In the genomic region with DNA sequence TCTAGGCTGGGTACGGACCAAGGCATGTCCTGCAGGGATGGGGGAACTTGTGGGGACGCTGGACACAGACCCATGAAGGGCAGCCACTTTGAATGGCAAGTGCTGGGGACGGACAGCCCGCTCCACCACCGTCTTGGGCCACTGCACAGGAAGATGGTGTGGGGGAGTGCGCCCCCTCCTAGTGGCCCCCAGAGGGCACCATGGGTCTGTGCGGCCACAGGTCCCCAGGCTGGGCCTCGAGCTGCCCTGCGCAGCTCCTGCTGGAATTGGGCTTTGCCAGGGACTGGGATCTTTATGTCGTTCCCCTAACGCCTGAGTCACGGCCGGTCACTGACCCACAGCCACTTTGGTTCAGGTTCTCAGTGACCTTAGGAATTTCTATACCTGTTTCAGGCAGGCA, we compare ENCODE assay signal across 8 cellular contexts. TPM values are rescaled to one million over a fixed set of nuclear protein-coding genes. Genes with fewer than 3 reads are reported as not detected.
DNase-seq lines count a peak whose midpoint lies in the region; TF ChIP-seq lines count a peak whose summit lies in the region.
"Had no signal": no experiment of that assay in that cellular context is flagged by ENCODE, and none has a peak within 500 bp of the region (broad histone marks: within the 10 kb centered on the region; RNA-seq: fewer than 3 reads in every experiment).

No MANE protein-coding gene starts in this region.

- no peak overlapping the region for H3K4me2 ChIP-seq in trophoblast cell (ENCODE audit: low read length)

- peak; percentile 60 for DNase-seq in GM03348 (ENCODE audit: low spot score)
- DNase-seq in NB4 (ENCODE audit: low read depth) = peak; percentile 49
- DNase-seq in fibroblast of gingiva (ENCODE audit: low read depth) = peak; percentile 6
- peak in 1 of 2 donors; percentile 29 for DNase-seq in trophoblast cell
- no peak for DNase-seq in MV-4-11 (lab: John Stamatoyannopoulos, UW)
- DNase-seq in transverse colon = no peak
- DNase-seq in activated CD4-positive, alpha-beta memory T cell treated with anti-CD3 and anti-CD28 coated beads, Interleukin-2, amount 10 ng/mL, durations not matched to agents 7 days and 5 days = no peak
- DNase-seq: activated gamma-delta T cell treated with Interleukin-2 at 50 U/mL for 16 hours had no signal

- no peaks in the 10 kb centered on the region for H3K79me1 ChIP-seq in trophoblast cell (ENCODE audit: low read length)

- H3K14ac ChIP-seq in trophoblast cell (ENCODE audit: low read length) = no peak overlapping the region

- no peak overlapping the region for H4K12ac ChIP-seq in trophoblast cell (ENCODE audit: low read depth, low read length)

- no peak overlapping the region for H3K4ac ChIP-seq in trophoblast cell (ENCODE audit: low read depth, low read length)

- no peak overlapping the region for H2AFZ ChIP-seq in trophoblast cell (ENCODE audit: insufficient read depth, low read length, poor library complexity)

- peaks cover 3% of the 10 kb centered on the region for H3K4me1 Mint-ChIP-seq in activated CD4-positive, alpha-beta memory T cell treated with anti-CD3 and anti-CD28 coated beads, Interleukin-2, amount 10 ng/mL, durations not matched to agents 7 days and 5 days

- in situ Hi-C loops in transverse colon (cut with MboI; ENCODE audit: low pct_ligation_motif_present in 1 of 4, low pct_unique_long_range_greater_than_20kb in 1 of 4, low sequenced_read_pairs in 3 of 4) = loop anchor here in 3 of 4 donors (25.0 kb wide), 1 partner anchor 338 kb away; no protein-coding TSS in a partner anchor

- POLR2A ChIA-PET in activated CD4-positive, alpha-beta memory T cell treated with anti-CD3 and anti-CD28 coated beads, Interleukin-2, amount 10 ng/mL, durations not matched to agents 7 days and 5 days (lab: Charles Lee) = no interaction called here

- H3K18ac ChIP-seq in trophoblast cell (ENCODE audit: low read length) = no peak overlapping the region

- H3K27me3 ChIP-seq in trophoblast cell (ENCODE audit: insufficient read depth, low read length) = no peaks in the 10 kb centered on the region
- H3K27me3 ChIP-seq in transverse colon = no peaks in the 10 kb centered on the region

- peak overlapping the region; percentile 6 for H4K91ac ChIP-seq in trophoblast cell (ENCODE audit: low read depth, low read length)

- H3K27ac ChIP-seq in trophoblast cell (ENCODE audit: low read depth, low read length) (no peak overlapping the region), transverse colon (no peak overlapping the region)

- H3K9me3 Mint-ChIP-seq in activated CD4-positive, alpha-beta memory T cell treated with anti-CD3 and anti-CD28 coated beads, Interleukin-2, amount 10 ng/mL, durations not matched to agents 7 days and 5 days = no peaks in the 10 kb centered on the region

- intact Hi-C loops in transverse colon (cut with DNase I; ENCODE audit: low total_unique reads) = no loop called here

- peaks cover 13 to 15% of the 10 kb centered on the region in 2 experiments for H3K4me1 ChIP-seq in trophoblast cell (ENCODE audit: control insufficient read depth in 1 of 2, insufficient read depth in 2 of 2, low read length in 2 of 2)
- H3K4me1 ChIP-seq in transverse colon = peaks cover 0 to 5% (median 0%) of the 10 kb centered on the region in 4 donors

- TF ChIP-seq CTCF in NB4 (IDR thresholded peaks at IDR 0.05; ENCODE audit: low read depth, low read length) = peak; percentile 17
- no peak for TF ChIP-seq CTCF in transverse colon (IDR thresholded peaks at IDR 0.05)

- H3K4me3 Mint-ChIP-seq in activated CD4-positive, alpha-beta memory T cell treated with anti-CD3 and anti-CD28 coated beads, Interleukin-2, amount 10 ng/mL, durations not matched to agents 7 days and 5 days = no peak overlapping the region

- H3K27ac Mint-ChIP-seq in activated CD4-positive, alpha-beta memory T cell treated with anti-CD3 and anti-CD28 coated beads, Interleukin-2, amount 10 ng/mL, durations not matched to agents 7 days and 5 days = no peak overlapping the region

- peak overlapping the region; percentile 27 for H2BK12ac ChIP-seq in trophoblast cell (ENCODE audit: low read length)

- no peak overlapping the region for H3K9ac ChIP-seq in trophoblast cell (ENCODE audit: low read length)

- H3K36me3 Mint-ChIP-seq in activated CD4-positive, alpha-beta memory T cell treated with anti-CD3 and anti-CD28 coated beads, Interleukin-2, amount 10 ng/mL, durations not matched to agents 7 days and 5 days (ENCODE audit: low read depth) = peaks cover 23% of the 10 kb centered on the region

- H4K8ac ChIP-seq in trophoblast cell (ENCODE audit: low read depth, low read length) = no peak overlapping the region

- no peak for TF ChIP-seq EP300 in transverse colon (IDR thresholded peaks at IDR 0.05; ENCODE audit: low read depth)

- H3K9me3 ChIP-seq in trophoblast cell (ENCODE audit: insufficient read depth, low read depth, low read length) (no peaks in the 10 kb centered on the region), transverse colon (no peaks in the 10 kb centered on the region)

- peak overlapping the region; percentile 37 for H2BK120ac ChIP-seq in trophoblast cell (ENCODE audit: insufficient read depth, low read length, poor library complexity)

- H3K36me3 ChIP-seq in trophoblast cell (ENCODE audit: control insufficient read depth in 1 of 2, insufficient read depth in 2 of 2, low read length in 2 of 2) (peaks cover 59 to 61% of the 10 kb centered on the region in 2 experiments), transverse colon (peaks cover 0 to 24% (median 11%) of the 10 kb centered on the region in 4 donors)

- no peak overlapping the region for H3K4me3 ChIP-seq in NB4 (ENCODE audit: low read depth, low read length)
- no peak overlapping the region for H3K4me3 ChIP-seq in trophoblast cell (ENCODE audit: low read depth, low read length)
- no peak overlapping the region for H3K4me3 ChIP-seq in transverse colon

- CTCF ChIA-PET in activated CD4-positive, alpha-beta memory T cell treated with anti-CD3 and anti-CD28 coated beads, Interleukin-2, amount 10 ng/mL, durations not matched to agents 7 days and 5 days (lab: Charles Lee) = interaction anchor here (1.1 kb wide), 2 partner anchors 24 to 208 kb away, joined by 4 read pairs; a partner anchor contains a TSS

- H3K23ac ChIP-seq in trophoblast cell (ENCODE audit: low read length) = no peak overlapping the region

- no peaks in the 10 kb centered on the region for H3K27me3 Mint-ChIP-seq in activated CD4-positive, alpha-beta memory T cell treated with anti-CD3 and anti-CD28 coated beads, Interleukin-2, amount 10 ng/mL, durations not matched to agents 7 days and 5 days

- H2AK5ac ChIP-seq in trophoblast cell (ENCODE audit: low read length) = no peak overlapping the region

- TF ChIP-seq POLR2A in NB4 (IDR thresholded peaks at IDR 0.05; ENCODE audit: extremely low read depth, insufficient read length) (no peak), transverse colon (IDR thresholded peaks at IDR 0.05) (no peak)

- no peaks in the 10 kb centered on the region for H3K79me2 ChIP-seq in trophoblast cell (ENCODE audit: control insufficient read depth, insufficient read depth, low read length, poor library complexity)

- no CpG with 5 or more reads among the region's 13 CpGs for WGBS in trophoblast cell (ENCODE audit: extremely low coverage, insufficient coverage, insufficient read length)
- 73 to 86% methylated on average over 4 to 13 of the region's 13 CpGs for WGBS in transverse colon (ENCODE audit: low coverage in 1 of 2), 2 donors

- no peak overlapping the region for H2BK5ac ChIP-seq in trophoblast cell (ENCODE audit: low read depth, low read length, poor library complexity)

RNA-seq across cellular contexts. Expression of a gene that starts 44.4 kb away (rescaled TPM):
- 23.6 and 25.2 TPM in 2 replicates for polyA plus RNA-seq in trophoblast cell (2013)
- total RNA-seq in transverse colon = 10 to 100 TPM; 16.0 to 40.6 (median 26.9) TPM
- total RNA-seq in activated CD4-positive, alpha-beta memory T cell treated with anti-CD3 and anti-CD28 coated beads, Interleukin-2, amount 10 ng/mL, durations not matched to agents 7 days and 5 days = 10 to 100 TPM; 52.9 to 57.8 TPM

Comparison
In these comparisons a context has a peak if more than half of its experiments do, and no peak if none do; other contexts are left out.
1. DNase-seq: peak in GM03348 (single experiment), NB4 (single experiment) and fibroblast of gingiva (single experiment); none in MV-4-11 (single experiment), transverse colon (single experiment) and activated CD4-positive, alpha-beta memory T cell treated with anti-CD3 and anti-CD28 coated beads, Interleukin-2, amount 10 ng/mL, durations not matched to agents 7 days and 5 days (single experiment).